In genomic region chr9:94908583-94909249, GRCh38 we compare ENCODE assay signal across 13 cellular contexts.
A peak's percentile ranks its signal among the peaks of the same experiment; 100 is the strongest.
DNase-seq lines count a peak whose midpoint lies in the region; ATAC-seq and TF ChIP-seq lines count a peak whose summit lies in the region.
"Had no signal": no experiment of that assay in that cellular context is flagged by ENCODE, and none has a peak within 500 bp of the region (broad histone marks: within the 10 kb centered on the region; RNA-seq: fewer than 3 reads in every experiment).

No MANE protein-coding gene starts in this region.

- H3K4me3 ChIP-seq in left lung (no peak overlapping the region), stomach (no peak overlapping the region)
- H3K4me3 ChIP-seq: mucosa of descending colon had no signal

- no peaks in the 10 kb centered on the region for H3K9me3 Mint-ChIP-seq in brain

- TF ChIP-seq CTCF in brain (conservative IDR thresholded peaks at IDR 0.05) (no peak), left lung (IDR thresholded peaks at IDR 0.05) (no peak), stomach (IDR thresholded peaks at IDR 0.05) (no peak)

- no peak for TF ChIP-seq POLR2A in stomach (IDR thresholded peaks at IDR 0.05)

- H3K4me1 ChIP-seq in left lung (peaks cover 14 to 17% of the 10 kb centered on the region in 2 donors), stomach (peaks cover 29 to 50% (median 44%) of the 10 kb centered on the region in 4 donors)

- peaks cover 7% of the 10 kb centered on the region for H3K27me3 Mint-ChIP-seq in brain

- WGBS in stomach, 5 donors, result 32 to 47% (median 40%) methylated on average over 9 of the region's 9 CpGs

- peak overlapping the region in 1 of 5 experiments; percentile 4 for H3K4me3 Mint-ChIP-seq in brain

- H3K27ac ChIP-seq in left lung (peak overlapping the region; percentile 76 to 84), stomach (peak overlapping the region; percentile 61 to 84 (median 80))

- peak overlapping the region in 3 of 5 experiments; percentile 76 to 87 (median 85) for H3K27ac Mint-ChIP-seq in brain

- H3K36me3 ChIP-seq in left lung (no peaks in the 10 kb centered on the region), stomach (no peaks in the 10 kb centered on the region)

- peak; percentile 84 for ATAC-seq in left lung
- ATAC-seq: mucosa of descending colon had no signal

- no peaks in the 10 kb centered on the region for H3K27me3 ChIP-seq in left lung
- no peaks in the 10 kb centered on the region for H3K27me3 ChIP-seq in stomach

- peaks cover 95% of the 10 kb centered on the region for H3K4me1 Mint-ChIP-seq in brain

- intact Hi-C loops in left lung (cut with DNase I) (no loop called here), stomach (cut with DNase I; ENCODE audit: low total_unique reads) (no loop called here)

- TF ChIP-seq EP300 in stomach (IDR thresholded peaks at IDR 0.05), result no peak

- DNase-seq in NCI-H526 (lab: John Stamatoyannopoulos, UW), result peak; percentile 41 to 71
- DNase-seq in left lung, result peak in 1 of 2 donors; percentile 64
- peak; percentile 71 for DNase-seq in stomach
- DNase-seq in NCI-H2107 (lab: John Stamatoyannopoulos, UW), result no peak
- no peak for DNase-seq in GM19238 (ENCODE audit: insufficient read length, low spot score)
- no peak for DNase-seq in HUDEP-2 (lab: John Stamatoyannopoulos, UW; ENCODE audit: unreplicated experiment in 76 of 76)
- DNase-seq in NCI-H524 treated with DMSO at 0.1 percent for 48 hours (lab: John Stamatoyannopoulos, UW), result no peak
- DNase-seq: activated naive CD4-positive, alpha-beta T cell; C1 segment of cervical spinal cord; hypothalamus; mucosa of descending colon; small intestine had no signal

- no peaks in the 10 kb centered on the region for H3K36me3 Mint-ChIP-seq in brain

- H3K9me3 ChIP-seq in left lung (no peaks in the 10 kb centered on the region), stomach (no peaks in the 10 kb centered on the region)
- H3K9me3 ChIP-seq: mucosa of descending colon had no signal

Comparison
In these comparisons a context has a peak if more than half of its experiments do, and no peak if none do; other contexts are left out.
1. DNase-seq: peak in NCI-H526 (2 of 2) and stomach (single experiment); none in NCI-H2107 (single experiment), GM19238 (single experiment), HUDEP-2 (0 of 76) and NCI-H524 treated with DMSO at 0.1 percent for 48 hours (single experiment).